Comparison of ENCODE assay signal across 9 cellular contexts in the genomic region with DNA sequence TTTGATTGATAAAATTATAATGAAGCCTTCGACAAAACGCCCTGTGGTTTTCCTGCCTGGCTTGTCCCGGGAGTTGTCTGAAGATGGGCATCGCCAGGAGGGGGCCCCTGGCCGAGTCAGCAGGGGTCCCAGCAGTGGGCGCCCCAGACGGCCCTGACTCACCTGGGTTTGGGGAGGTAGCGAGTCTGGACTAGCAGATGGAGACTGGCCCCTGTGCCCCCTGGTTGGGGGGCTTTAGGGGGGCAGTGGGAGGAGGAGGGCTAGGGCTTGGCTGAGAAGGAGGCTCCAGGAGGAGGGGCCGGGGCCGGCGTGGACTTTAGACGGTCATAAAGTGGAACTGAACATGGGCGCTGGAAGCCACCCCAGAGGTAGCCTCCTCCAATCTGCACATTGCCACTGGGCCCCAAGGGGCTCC. TPM values are rescaled to one million over a fixed set of nuclear protein-coding genes. Genes with fewer than 3 reads are reported as not detected.
DNase-seq lines count a peak whose midpoint lies in the region; ATAC-seq lines count a peak whose summit lies in the region.
"Had no signal": no experiment of that assay in that cellular context is flagged by ENCODE, and none has a peak within 500 bp of the region (broad histone marks: within the 10 kb centered on the region; RNA-seq: fewer than 3 reads in every experiment).

No MANE protein-coding gene starts in this region.

- peaks cover 17% of the 10 kb centered on the region for H3K36me3 ChIP-seq in iPS-15b (ENCODE audit: control insufficient read depth, insufficient read depth, low read length)

- peak; percentile 76 for DNase-seq in activated CD4-positive, alpha-beta T cell treated with anti-CD3 and anti-CD28 coated beads, Interleukin-2, amount 10 ng/mL, durations not matched to agents 24 days and 14 days
- DNase-seq in activated CD4-positive, alpha-beta T cell treated with anti-CD3 and anti-CD28 coated beads, Interleukin-2, amount 50 U/mL, for 4 hours: no peak
- peak; percentile 61 to 67 for DNase-seq in activated T-cell treated with anti-CD3 and anti-CD28 coated beads, Interleukin-2, amount 50 U/mL, for 48 hours
- DNase-seq in stimulated activated naive B cell treated with anti-CD40 and anti-IgM and Interleukin-4, amounts not matched to agents 10 μg/mL and 1 μg/mL and 100 μg/mL, for 72 hours: no peak
- no peak for DNase-seq in GOT3 (lab: John Stamatoyannopoulos, UW)
- DNase-seq: NCI-H510A had no signal

- H3K9ac ChIP-seq in iPS-15b (ENCODE audit: low read depth, low read length): no peak overlapping the region

- no peak for ATAC-seq in stimulated activated naive B cell treated with anti-CD40 and anti-IgM and Interleukin-4, amounts not matched to agents 10 μg/mL and 1 μg/mL and 100 μg/mL, for 72 hours (replicated peaks)
- ATAC-seq in GM21528 (IDR thresholded peaks at IDR 0.05; ENCODE audit: low FRiP score, unreplicated experiment) (no peak), GM21723 (IDR thresholded peaks at IDR 0.05; ENCODE audit: unreplicated experiment) (no peak)

- H3K4me3 Mint-ChIP-seq in activated CD4-positive, alpha-beta T cell treated with anti-CD3 and anti-CD28 coated beads, Interleukin-2, amount 10 ng/mL, durations not matched to agents 24 days and 14 days: peak overlapping the region; percentile 97
- H3K4me3 Mint-ChIP-seq in stimulated activated naive B cell treated with anti-CD40 and anti-IgM and Interleukin-4, amounts not matched to agents 10 μg/mL and 1 μg/mL and 100 μg/mL, for 72 hours: peak overlapping the region; percentile 55 to 93

- intact Hi-C loops in activated CD4-positive, alpha-beta T cell treated with anti-CD3 and anti-CD28 coated beads, Interleukin-2, amount 10 ng/mL, durations not matched to agents 24 days and 14 days (cut with micrococcal nuclease): loop anchor here (1.0 to 5.0 kb wide), 6 partner anchors 20 to 143 kb away; no protein-coding TSS in a partner anchor

- H3K4me1 ChIP-seq in iPS-15b (ENCODE audit: control insufficient read depth, insufficient read depth, low read length): no peaks in the 10 kb centered on the region

- H3K9me3 ChIP-seq in iPS-15b (ENCODE audit: control insufficient read depth, insufficient read depth, low read length): no peaks in the 10 kb centered on the region

- H3K27me3 ChIP-seq in iPS-15b (ENCODE audit: control insufficient read depth, insufficient read depth, low read length): no peaks in the 10 kb centered on the region

- no peaks in the 10 kb centered on the region for H3K9me3 Mint-ChIP-seq in activated CD4-positive, alpha-beta T cell treated with anti-CD3 and anti-CD28 coated beads, Interleukin-2, amount 10 ng/mL, durations not matched to agents 24 days and 14 days
- H3K9me3 Mint-ChIP-seq in stimulated activated naive B cell treated with anti-CD40 and anti-IgM and Interleukin-4, amounts not matched to agents 10 μg/mL and 1 μg/mL and 100 μg/mL, for 72 hours: no peaks in the 10 kb centered on the region

- no peaks in the 10 kb centered on the region for H3K27me3 Mint-ChIP-seq in activated CD4-positive, alpha-beta T cell treated with anti-CD3 and anti-CD28 coated beads, Interleukin-2, amount 10 ng/mL, durations not matched to agents 24 days and 14 days
- H3K27me3 Mint-ChIP-seq in stimulated activated naive B cell treated with anti-CD40 and anti-IgM and Interleukin-4, amounts not matched to agents 10 μg/mL and 1 μg/mL and 100 μg/mL, for 72 hours: peaks cover 43 to 44% of the 10 kb centered on the region in 2 donors

- peaks cover 68% of the 10 kb centered on the region for H3K4me1 Mint-ChIP-seq in activated CD4-positive, alpha-beta T cell treated with anti-CD3 and anti-CD28 coated beads, Interleukin-2, amount 10 ng/mL, durations not matched to agents 24 days and 14 days
- H3K4me1 Mint-ChIP-seq in stimulated activated naive B cell treated with anti-CD40 and anti-IgM and Interleukin-4, amounts not matched to agents 10 μg/mL and 1 μg/mL and 100 μg/mL, for 72 hours: peaks cover 34 to 50% of the 10 kb centered on the region in 2 donors

- peak overlapping the region; percentile 93 for H3K27ac Mint-ChIP-seq in activated CD4-positive, alpha-beta T cell treated with anti-CD3 and anti-CD28 coated beads, Interleukin-2, amount 10 ng/mL, durations not matched to agents 24 days and 14 days
- H3K27ac Mint-ChIP-seq in stimulated activated naive B cell treated with anti-CD40 and anti-IgM and Interleukin-4, amounts not matched to agents 10 μg/mL and 1 μg/mL and 100 μg/mL, for 72 hours: no peak overlapping the region

- peaks cover 44% of the 10 kb centered on the region for H3K36me3 Mint-ChIP-seq in activated CD4-positive, alpha-beta T cell treated with anti-CD3 and anti-CD28 coated beads, Interleukin-2, amount 10 ng/mL, durations not matched to agents 24 days and 14 days (ENCODE audit: low read depth)
- H3K36me3 Mint-ChIP-seq in stimulated activated naive B cell treated with anti-CD40 and anti-IgM and Interleukin-4, amounts not matched to agents 10 μg/mL and 1 μg/mL and 100 μg/mL, for 72 hours: peaks cover 2 to 7% of the 10 kb centered on the region in 2 donors

- peak overlapping the region; percentile 8 for H3K4me3 ChIP-seq in iPS-15b (ENCODE audit: low read depth, low read length)

RNA-seq across cellular contexts. Expression of a gene that starts 0.4 kb away (rescaled TPM):
- 509 and 511 TPM in 2 replicates for total RNA-seq in activated CD4-positive, alpha-beta T cell treated with anti-CD3 and anti-CD28 coated beads, Interleukin-2, amount 10 ng/mL, durations not matched to agents 24 days and 14 days

RNA-seq across cellular contexts. Expression of a gene that starts 19.7 kb away (rescaled TPM):
- 61.0 and 62.8 TPM in 2 replicates for total RNA-seq in activated CD4-positive, alpha-beta T cell treated with anti-CD3 and anti-CD28 coated beads, Interleukin-2, amount 10 ng/mL, durations not matched to agents 24 days and 14 days

RNA-seq across cellular contexts. Expression of a gene that starts 42.3 kb away (rescaled TPM):
- 4.7 and 7.3 TPM in 2 replicates for total RNA-seq in activated CD4-positive, alpha-beta T cell treated with anti-CD3 and anti-CD28 coated beads, Interleukin-2, amount 10 ng/mL, durations not matched to agents 24 days and 14 days

Comparison
In these comparisons a context has a peak if more than half of its experiments do, and no peak if none do; other contexts are left out.
1. DNase-seq: peak in activated CD4-positive, alpha-beta T cell treated with anti-CD3 and anti-CD28 coated beads, Interleukin-2, amount 10 ng/mL, durations not matched to agents 24 days and 14 days (single experiment) and activated T-cell treated with anti-CD3 and anti-CD28 coated beads, Interleukin-2, amount 50 U/mL, for 48 hours (2 of 2); none in activated CD4-positive, alpha-beta T cell treated with anti-CD3 and anti-CD28 coated beads, Interleukin-2, amount 50 U/mL, for 4 hours (0 of 2), stimulated activated naive B cell treated with anti-CD40 and anti-IgM and Interleukin-4, amounts not matched to agents 10 μg/mL and 1 μg/mL and 100 μg/mL, for 72 hours (single experiment) and GOT3 (single experiment).